In the genomic region with DNA sequence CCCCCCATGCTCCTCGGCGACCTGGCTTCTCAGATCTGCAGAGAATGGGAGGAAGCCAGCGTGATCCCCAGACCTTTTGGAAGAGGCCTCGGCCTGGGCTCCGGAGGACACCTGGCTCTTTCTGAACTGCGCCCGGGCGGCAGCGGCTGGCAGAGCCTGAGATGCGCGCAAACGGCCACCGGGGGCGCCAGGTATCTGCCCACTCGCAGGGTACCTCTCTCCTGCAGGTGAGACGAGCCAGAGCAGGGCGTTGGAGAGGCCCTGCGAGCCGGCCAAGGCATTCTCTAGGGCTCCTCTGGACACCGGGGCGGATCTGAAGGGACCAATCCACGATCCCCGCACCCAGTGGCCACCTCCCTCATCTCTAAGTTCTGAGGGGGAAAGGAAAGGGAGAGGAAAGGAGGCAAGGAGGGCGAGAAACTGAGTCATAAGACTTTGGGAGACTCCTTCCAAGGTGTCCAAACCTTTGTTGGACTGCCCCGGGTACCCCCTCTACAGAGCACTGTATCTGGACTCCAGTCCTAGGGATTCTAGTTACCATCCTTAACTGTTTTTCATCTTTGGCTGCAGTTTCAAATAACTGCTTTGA, we compare ENCODE assay signal across 16 cellular contexts. TPM values are rescaled to one million over a fixed set of nuclear protein-coding genes. Genes with fewer than 3 reads are reported as not detected.
A peak's percentile ranks its signal among the peaks of the same experiment; 100 is the strongest.
DNase-seq lines count a peak whose midpoint lies in the region; ATAC-seq, FAIRE-seq and TF ChIP-seq lines count a peak whose summit lies in the region.
"Had no signal": no experiment of that assay in that cellular context is flagged by ENCODE, and none has a peak within 500 bp of the region (broad histone marks: within the 10 kb centered on the region; RNA-seq: fewer than 3 reads in every experiment).

No MANE protein-coding gene starts in this region.

- H3K79me2 ChIP-seq in HepG2 (ENCODE audit: insufficient read depth, low read length) = no peaks in the 10 kb centered on the region

- in situ Hi-C loops in HepG2 (cut with HindIII; ENCODE audit: extremely low pct_ligation_motif_present, low pct_unique_long_range_greater_than_20kb) = no loop called here

- H3K4me3 ChIP-seq in HepG2 (replicated peaks in 1 of 3; ENCODE audit: insufficient read depth in 1 of 3, low read depth in 2 of 3, low read length in 3 of 3) = no peak overlapping the region
- no peak overlapping the region for H3K4me3 ChIP-seq in right lobe of liver
- H3K4me3 ChIP-seq in epithelial cell of esophagus (ENCODE audit: low read length) = no peak overlapping the region
- H3K4me3 ChIP-seq: gastroesophageal sphincter, psoas muscle, testis had no signal

- H3K9me3 ChIP-seq in HepG2 (ENCODE audit: low read length) (peaks cover 5% of the 10 kb centered on the region; the same call in 1 of the 2 replicates), right lobe of liver (no peaks in the 10 kb centered on the region)
- H3K9me3 ChIP-seq: testis had no signal

- H3K36me3 Mint-ChIP-seq in osteocyte (ENCODE audit: unreplicated experiment) (no peaks in the 10 kb centered on the region), mesothelial cell of epicardium (no peaks in the 10 kb centered on the region)
- no peaks in the 10 kb centered on the region for H3K36me3 Mint-ChIP-seq in T-helper 2 cell treated with Interferon-gamma antibody and Interleukin-4, amounts not matched to agents 5 μg/mL and 100 μg/mL, for 36 hours (ENCODE audit: low read depth)

- no peaks in the 10 kb centered on the region for H3K4me1 Mint-ChIP-seq in osteocyte (ENCODE audit: unreplicated experiment)
- H3K4me1 Mint-ChIP-seq in T-helper 2 cell treated with Interferon-gamma antibody and Interleukin-4, amounts not matched to agents 5 μg/mL and 100 μg/mL, for 36 hours (ENCODE audit: low read depth) = no peaks in the 10 kb centered on the region
- H3K4me1 Mint-ChIP-seq in mesothelial cell of epicardium = no peaks in the 10 kb centered on the region

- H3K36me3 ChIP-seq in HepG2 (replicated peaks in 1 of 2; ENCODE audit: control insufficient read depth in 1 of 2, insufficient read depth in 2 of 2, low read length in 2 of 2) (no peaks in the 10 kb centered on the region), right lobe of liver (no peaks in the 10 kb centered on the region)
- H3K36me3 ChIP-seq: gastroesophageal sphincter had no signal

- H3K27ac ChIP-seq in HepG2 (ENCODE audit: extremely low read length, insufficient read depth, low read length) (no peak overlapping the region), right lobe of liver (no peak overlapping the region)
- H3K27ac ChIP-seq: gastroesophageal sphincter, psoas muscle, testis had no signal

- WGBS in HepG2 (ENCODE audit: low lambda C conversion rate) = 6% methylated on average over 11 of the region's 25 CpGs
- 35% methylated on average over 8 of the region's 25 CpGs for WGBS in right lobe of liver (ENCODE audit: insufficient coverage, low coverage, low lambda C conversion rate, missing lambda C conversion rate)

- CTCF ChIA-PET in HepG2 (lab: Yijun Ruan, JAX; ENCODE audit: low intra/inter-chr PET ratio, low total read pairs) = no interaction called here

- H3K4me1 ChIP-seq in HepG2 (ENCODE audit: insufficient read depth, low read length) (no peaks in the 10 kb centered on the region), right lobe of liver (no peaks in the 10 kb centered on the region)
- H3K4me1 ChIP-seq: gastroesophageal sphincter, psoas muscle had no signal

- TF ChIP-seq CTCF in HepG2 (CRISPR knock-in tag; IDR thresholded peaks at IDR 0.05) (peak; percentile 65), right lobe of liver (IDR thresholded peaks at IDR 0.05) (no peak), epithelial cell of esophagus (IDR thresholded peaks at IDR 0.05; ENCODE audit: insufficient read depth, low read depth, low read length, missing control alignments) (peak; percentile 3), osteocyte (IDR thresholded peaks at IDR 0.05) (no peak), mesothelial cell of epicardium (IDR thresholded peaks at IDR 0.05; ENCODE audit: unreplicated experiment) (no peak)

- intact Hi-C loops in HepG2 (cut with micrococcal nuclease; ENCODE audit: unreplicated experiment) = no loop called here
- intact Hi-C loops in right lobe of liver (cut with DNase I) = loop anchor here in 1 of 2 donors (10.0 kb wide), 1 partner anchor 149 kb away; no protein-coding TSS in a partner anchor

- 0 out of 2 replicates have a peak overlapping the region, but pooled peaks have one; percentile 21 for H3K4me2 ChIP-seq in HepG2 (ENCODE audit: low read depth, low read length)

- H4K20me1 ChIP-seq in HepG2 (ENCODE audit: insufficient read depth, low read length) = no peaks in the 10 kb centered on the region

- H3K4me3 Mint-ChIP-seq in osteocyte (ENCODE audit: unreplicated experiment) = no peak overlapping the region
- no peak overlapping the region for H3K4me3 Mint-ChIP-seq in T-helper 2 cell treated with Interferon-gamma antibody and Interleukin-4, amounts not matched to agents 5 μg/mL and 100 μg/mL, for 36 hours
- no peak overlapping the region for H3K4me3 Mint-ChIP-seq in mesothelial cell of epicardium
- H3K4me3 Mint-ChIP-seq: activated naive CD8-positive, alpha-beta T cell had no signal

- no peak for FAIRE-seq in HepG2 (lab: Jason Lieb, UNC)
- FAIRE-seq: GM12891 had no signal

- H2AFZ ChIP-seq in HepG2 (ENCODE audit: low read length) = no peak overlapping the region

- H3K9ac ChIP-seq in HepG2 (ENCODE audit: insufficient read depth, low read depth, low read length) = no peak overlapping the region

- H3K9me3 Mint-ChIP-seq in osteocyte (ENCODE audit: unreplicated experiment) (peaks cover 15% of the 10 kb centered on the region), mesothelial cell of epicardium (peaks cover 18% of the 10 kb centered on the region)
- H3K9me3 Mint-ChIP-seq in T-helper 2 cell treated with Interferon-gamma antibody and Interleukin-4, amounts not matched to agents 5 μg/mL and 100 μg/mL, for 36 hours = peaks cover 22% of the 10 kb centered on the region

- no TSS peak for BruUV-seq in HepG2 (replicated peaks; lab: Mats Ljungman, UMichigan)

- peaks cover 13% of the 10 kb centered on the region for H3K27me3 Mint-ChIP-seq in osteocyte (ENCODE audit: unreplicated experiment)
- no peaks in the 10 kb centered on the region for H3K27me3 Mint-ChIP-seq in T-helper 2 cell treated with Interferon-gamma antibody and Interleukin-4, amounts not matched to agents 5 μg/mL and 100 μg/mL, for 36 hours (ENCODE audit: low read depth)
- H3K27me3 Mint-ChIP-seq in mesothelial cell of epicardium (ENCODE audit: low read depth) = peaks cover 42% of the 10 kb centered on the region

- POLR2A ChIA-PET in HepG2 (lab: Yijun Ruan, JAX) = no interaction called here

- no peak overlapping the region for H3K27ac Mint-ChIP-seq in osteocyte (ENCODE audit: unreplicated experiment)
- no peak overlapping the region for H3K27ac Mint-ChIP-seq in T-helper 2 cell treated with Interferon-gamma antibody and Interleukin-4, amounts not matched to agents 5 μg/mL and 100 μg/mL, for 36 hours
- no peak overlapping the region for H3K27ac Mint-ChIP-seq in mesothelial cell of epicardium
- H3K27ac Mint-ChIP-seq: activated naive CD8-positive, alpha-beta T cell had no signal

- peak; percentile 100 for ATAC-seq in HepG2
- no peak for ATAC-seq in right lobe of liver
- ATAC-seq: gastroesophageal sphincter, psoas muscle had no signal

- 0 out of 2 replicates have a peak, but pooled peaks have one; percentile 15 for TF ChIP-seq RAD21 in HepG2 (CRISPR knock-in tag; IDR thresholded peaks at IDR 0.05)

- peaks cover 0 to 3% of the 10 kb centered on the region in 2 experiments; a peak in 1 of 5 replicates for H3K27me3 ChIP-seq in HepG2 (ENCODE audit: control insufficient read depth in 1 of 2, insufficient read depth in 2 of 2, low read length in 2 of 2)
- H3K27me3 ChIP-seq in right lobe of liver = no peaks in the 10 kb centered on the region
- H3K27me3 ChIP-seq: testis had no signal

- DNase-seq in HepG2 (ENCODE audit: low spot score) (peak; percentile 15), right lobe of liver (no peak), NCI-H526 treated with DMSO at 0.1 percent for 48 hours (lab: John Stamatoyannopoulos, UW) (peak; percentile 3), epithelial cell of esophagus (ENCODE audit: low read depth) (no peak), osteocyte (ENCODE audit: extremely low spot score, unreplicated experiment) (no peak), GF-D8 (lab: John Stamatoyannopoulos, UW) (no peak), mesothelial cell of epicardium (ENCODE audit: low spot score in 2 of 2, unreplicated experiment in 2 of 2) (no peak)
- DNase-seq in T-helper 2 cell treated with Interferon-gamma antibody and Interleukin-4, amounts not matched to agents 5 μg/mL and 100 μg/mL, for 36 hours (ENCODE audit: low spot score) = no peak
- DNase-seq: activated CD4-positive, CD25-positive, alpha-beta regulatory T cell; C1 segment of cervical spinal cord; NCI-H1105 treated with DMSO at 0.1 percent for 48 hours; psoas muscle; testis had no signal

- TF ChIP-seq EP300 in HepG2 (IDR thresholded peaks at IDR 0.05; ENCODE audit: low read depth in 2 of 2, low read length in 2 of 2) (no peak), HepG2 (CRISPR knock-in tag; IDR thresholded peaks at IDR 0.05; ENCODE audit: borderline replicate concordance) (no peak)

- TF ChIP-seq POLR2A in HepG2 (IDR thresholded peaks at IDR 0.05; ENCODE audit: insufficient read depth in 1 of 2, low read depth in 2 of 2, low read length in 2 of 2) (no peak), right lobe of liver (IDR thresholded peaks at IDR 0.05) (no peak)

RNA-seq across cellular contexts. Expression of gene SLC46A2, which starts 55.0 kb away (rescaled TPM):
- not detected in 2 replicates for total RNA-seq in HepG2 (2016; rRNA removed; fragmentation: Illumina TruSeq; extraction: Trizol)
- not detected in 2 replicates for total RNA-seq in HepG2 (2016; cell fraction: cytosol; rRNA removed; fragmentation: Illumina TruSeq; extraction: Trizol; ENCODE audit: low read depth)
- total RNA-seq in HepG2 (2016; cell fraction: insoluble cytoplasmic fraction; rRNA removed; fragmentation: Illumina TruSeq; extraction: Trizol) = not detected in 2 replicates
- total RNA-seq in HepG2 (2016; cell fraction: membrane; rRNA removed; fragmentation: Illumina TruSeq; extraction: Trizol) = not detected in 2 replicates
- total RNA-seq in HepG2 (2016; cell fraction: nucleus; rRNA removed; fragmentation: Illumina TruSeq; extraction: Trizol) = not detected in 2 replicates
- polyA plus RNA-seq in HepG2 (2011; rRNA removed) = not detected in 2 replicates
- polyA plus RNA-seq in HepG2 (2011; cell fraction: cytosol; rRNA removed) = not detected in 2 replicates
- not detected in 2 replicates for polyA plus RNA-seq in HepG2 (2011; cell fraction: nucleus; rRNA removed)
- polyA plus RNA-seq in HepG2 (2012) = not detected in 2 replicates
- polyA plus RNA-seq in HepG2 (2016; cell fraction: cytosol; fragmentation: Illumina TruSeq; extraction: Trizol; ENCODE audit: low read depth) = not detected in 2 replicates
- not detected in 2 replicates for polyA plus RNA-seq in HepG2 (2016; cell fraction: insoluble cytoplasmic fraction; fragmentation: Illumina TruSeq; extraction: Trizol; ENCODE audit: low read depth)
- not detected in 2 replicates for polyA plus RNA-seq in HepG2 (2016; cell fraction: membrane; fragmentation: Illumina TruSeq; extraction: Trizol; ENCODE audit: low read depth)
- not detected in 2 replicates for polyA plus RNA-seq in HepG2 (2016; cell fraction: nucleus; fragmentation: Illumina TruSeq; extraction: Trizol; ENCODE audit: insufficient read depth, low read depth)
- not detected in 2 replicates for polyA minus RNA-seq in HepG2 (2011; rRNA and poly(A)+ RNA removed; ENCODE audit: low replicate concordance)
- not detected in 2 replicates for polyA minus RNA-seq in HepG2 (2011; cell fraction: cytosol; rRNA and poly(A)+ RNA removed)
- not detected in 2 replicates for polyA minus RNA-seq in HepG2 (2011; cell fraction: nucleus; rRNA and poly(A)+ RNA removed)
- total RNA-seq in right lobe of liver = under 1 TPM in 3 of 6 experiments, not detected in 3; 0.18 to 0.50 (median 0.25) TPM
- total RNA-seq in osteocyte = not detected in 2 replicates
- total RNA-seq in mesothelial cell of epicardium = not detected in 3 replicates
- total RNA-seq: psoas muscle had no signal

Comparison
In these comparisons a context has a peak if more than half of its experiments do, and no peak if none do; other contexts are left out.
1. DNase-seq: peak in HepG2 (single experiment) and NCI-H526 treated with DMSO at 0.1 percent for 48 hours (single experiment); none in right lobe of liver (0 of 3), epithelial cell of esophagus (single experiment), osteocyte (single experiment), T-helper 2 cell treated with Interferon-gamma antibody and Interleukin-4, amounts not matched to agents 5 μg/mL and 100 μg/mL, for 36 hours (single experiment), GF-D8 (single experiment) and mesothelial cell of epicardium (0 of 2).
2. CTCF ChIP-seq: peak in HepG2 (single experiment) and epithelial cell of esophagus (single experiment); none in right lobe of liver (0 of 4), osteocyte (single experiment) and mesothelial cell of epicardium (single experiment).